Comparison of ENCODE assay signal across 32 cellular contexts in the genomic region with DNA sequence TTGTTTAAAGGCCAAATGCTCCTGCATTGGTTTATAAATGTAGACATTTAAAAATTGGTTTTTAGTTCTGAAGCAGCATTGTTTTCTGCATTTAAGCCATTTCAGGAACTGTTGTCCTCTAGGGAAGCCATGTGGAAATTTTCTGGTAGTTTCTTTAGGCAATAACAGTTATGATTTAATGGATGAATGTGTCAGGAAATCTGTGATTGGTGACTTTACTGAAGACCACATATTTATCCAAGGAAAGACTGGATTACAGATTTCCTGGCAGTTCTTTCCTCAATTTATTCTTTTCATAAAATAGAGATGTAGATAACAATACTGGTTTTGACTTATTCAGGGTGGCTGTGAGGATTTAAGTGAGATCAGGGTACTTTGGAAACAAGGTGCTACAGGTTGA.
"Had no signal": no experiment of that assay in that cellular context is flagged by ENCODE, and none has a peak within 500 bp of the region (broad histone marks: within the 10 kb centered on the region; RNA-seq: fewer than 3 reads in every experiment).

No MANE protein-coding gene starts in this region.

- H3K27ac Mint-ChIP-seq: activated CD4-positive, alpha-beta T cell treated with anti-CD3 and anti-CD28 coated beads, Interleukin-2, amount 10 ng/mL, durations not matched to agents 24 days and 14 days; activated CD8-positive, alpha-beta T cell treated with anti-CD3 and anti-CD28 coated beads, Interleukin-2, amount 10 ng/mL, durations not matched to agents 7 days and 5 days; activated naive CD4-positive, alpha-beta T cell treated with anti-CD3 and anti-CD28 coated beads for 36 hours; T-helper 2 cell treated with Interferon-gamma antibody and Interleukin-4, amounts not matched to agents 5 μg/mL and 100 μg/mL, for 36 hours had no signal

- H3K4me2 ChIP-seq: PC-9 had no signal

- H3K27me3 ChIP-seq: adrenal gland had no signal

- H3K27me3 Mint-ChIP-seq: activated CD4-positive, alpha-beta T cell treated with anti-CD3 and anti-CD28 coated beads, Interleukin-2, amount 10 ng/mL, durations not matched to agents 24 days and 14 days; activated T-cell treated with anti-CD3 and anti-CD28 coated beads, Interleukin-2, amount 50 U/mL, for 24 hours; brain had no signal

- H3K27ac ChIP-seq: adrenal gland, PC-9 had no signal

- H3K4me3 Mint-ChIP-seq: activated CD4-positive, alpha-beta T cell treated with anti-CD3 and anti-CD28 coated beads, Interleukin-2, amount 10 ng/mL, durations not matched to agents 24 days and 14 days; activated CD8-positive, alpha-beta T cell treated with anti-CD3 and anti-CD28 coated beads, Interleukin-2, amount 10 ng/mL, durations not matched to agents 7 days and 5 days; activated naive CD4-positive, alpha-beta T cell treated with anti-CD3 and anti-CD28 coated beads for 36 hours; activated T-cell treated with anti-CD3 and anti-CD28 coated beads, Interleukin-2, amount 50 U/mL, for 24 hours; brain; T-helper 2 cell treated with Interferon-gamma antibody and Interleukin-4, amounts not matched to agents 5 μg/mL and 100 μg/mL, for 36 hours had no signal

- ATAC-seq: activated CD8-positive, alpha-beta T cell treated with anti-CD3 and anti-CD28 coated beads, Interleukin-2, amount 10 ng/mL, durations not matched to agents 7 days and 5 days; activated naive CD4-positive, alpha-beta T cell treated with anti-CD3 and anti-CD28 coated beads, Interleukin-2, amount 50 U/mL, for 72 hours had no signal

- FAIRE-seq: bronchial epithelial cell, TTC549 had no signal

- H2AFZ ChIP-seq: PC-9 had no signal

- H3K4me3 ChIP-seq: adrenal gland, PC-9 had no signal

- DNase-seq: activated CD4-positive, alpha-beta T cell treated with anti-CD3 and anti-CD28 coated beads, Interleukin-2, amount 10 ng/mL, durations not matched to agents 24 days and 14 days; activated CD4-positive, alpha-beta T cell treated with anti-CD3 and anti-CD28 coated beads, Interleukin-2, amount 50 U/mL, for 48 hours; activated CD8-positive, alpha-beta T cell treated with anti-CD3 and anti-CD28 coated beads, Interleukin-2, amount 10 ng/mL, durations not matched to agents 7 days and 5 days; activated gamma-delta T cell treated with Interleukin-2 at 50 U/mL for 16 hours; activated naive CD4-positive, alpha-beta T cell treated with anti-CD3 and anti-CD28 coated beads for 36 hours; activated T-cell treated with anti-CD3 and anti-CD28 coated beads, Interleukin-2, amount 50 U/mL, for 24 hours; adrenal gland; anterior cingulate cortex; central memory CD4-positive, alpha-beta T cell; Kasumi-1; KBM-7; MM.1S; MV-4-11; NCI-H1092; NCI-H1417; NCI-H146; NCI-H187; NCI-H2029 treated with DMSO at 0.1 percent for 48 hours; NCI-H2107; NCI-H2171 treated with DMSO at 0.1 percent for 48 hours; NCI-H226; NCI-H446 treated with DMSO at 0.1 percent for 48 hours; NCI-H524; NCI-H748 treated with DMSO at 0.1 percent for 48 hours; NK-92 treated with Interleukin-12 subunit alpha and Interleukin-12 subunit beta, amount 100 ng/mL, for 24 hours; PC-9; Right ventricle myocardium superior had no signal

- H3K36me3 ChIP-seq: adrenal gland had no signal
